ENCODE assay signal across 27 cellular contexts in the genomic region with DNA sequence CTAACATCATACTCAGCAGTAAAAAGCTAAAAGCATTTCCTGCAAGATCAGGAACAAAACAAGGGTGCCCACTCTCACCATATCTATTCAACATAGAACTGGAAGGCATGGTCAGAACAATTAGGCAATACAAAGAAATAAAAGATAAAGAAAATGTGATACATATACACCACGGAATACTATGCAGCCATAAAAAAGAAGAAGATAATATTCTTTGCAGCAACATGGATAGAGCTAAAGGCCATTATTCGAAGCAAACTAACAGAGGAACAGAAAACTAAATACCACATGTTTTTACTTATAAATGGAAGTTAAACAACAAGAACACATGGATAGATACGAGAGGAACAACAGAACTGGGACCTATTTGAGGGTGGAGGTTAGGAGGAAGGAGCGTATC.
"Had no signal": no experiment of that assay in that cellular context is flagged by ENCODE, and none has a peak within 500 bp of the region (broad histone marks: within the 10 kb centered on the region; RNA-seq: fewer than 3 reads in every experiment).

No MANE protein-coding gene starts in this region.

- H3K4me1 ChIP-seq: stomach, suprapubic skin, testis, thyroid gland, tibial artery, tibial nerve, transverse colon, upper lobe of left lung, upper lobe of right lung, uterus, vagina had no signal

- H3K36me3 ChIP-seq: stomach, suprapubic skin, thoracic aorta, thyroid gland, tibial artery, transverse colon, upper lobe of left lung, upper lobe of right lung, uterus, vagina had no signal

- H3K27ac ChIP-seq: stomach, suprapubic skin, testis, thoracic aorta, thyroid gland, tibial artery, tibial nerve, transverse colon, upper lobe of left lung, upper lobe of right lung, uterus, vagina had no signal

- H3K27me3 ChIP-seq: stomach, suprapubic skin, testis, thyroid gland, tibial artery, tibial nerve, transverse colon, upper lobe of left lung, upper lobe of right lung, uterus, vagina had no signal

- H3K9me3 ChIP-seq: suprapubic skin, testis, thoracic aorta, thyroid gland, transverse colon, upper lobe of right lung, uterus, vagina had no signal

- ATAC-seq: stimulated activated effector memory CD8-positive, alpha-beta T cell treated with anti-CD3 and anti-CD28 coated beads, Interleukin-12 subunit alpha, Interleukin-12 subunit beta, amount 100 ng/mL, for 72 hours; stimulated activated memory B cell treated with anti-CD40 and anti-IgM and Interleukin-4, amounts not matched to agents 10 μg/mL and 1 μg/mL and 100 μg/mL, for 72 hours; stimulated activated naive B cell treated with anti-CD40 and anti-IgM and Interleukin-4, amounts not matched to agents 10 μg/mL and 1 μg/mL and 100 μg/mL, for 72 hours; stimulated activated naive CD8-positive, alpha-beta T cell treated with anti-CD3 and anti-CD28 coated beads, Interleukin-15, amount 100 ng/mL, for 72 hours; stimulated activated naive CD8-positive, alpha-beta T cell treated with anti-CD3 and anti-CD28 coated beads, Interleukin-15, Interleukin-2, amounts not matched to agents 100 U/mL and 50 U/mL, for 24 hours; upper lobe of right lung had no signal

- H3K4me3 ChIP-seq: stomach, suprapubic skin, testis, thoracic aorta, thyroid gland, tibial artery, tibial nerve, transverse colon, upper lobe of left lung, upper lobe of right lung, uterus, vagina had no signal

- FAIRE-seq: urothelium cell line had no signal

- DNase-seq: stimulated activated CD4-positive, alpha-beta T cell treated with anti-CD3 and anti-CD28 coated beads, Interleukin-2, amount 100 ng/mL, for 48 hours; stimulated activated CD4-positive, alpha-beta T cell treated with anti-CD3 and anti-CD28 coated beads, Interleukin-4, amount 100 ng/mL, for 1 hour; stimulated activated CD4-positive, alpha-beta T cell treated with anti-CD3 and anti-CD28 coated beads, Interleukin-4, amount 100 ng/mL, for 24 hours; stimulated activated CD4-positive, alpha-beta T cell treated with anti-CD3 and anti-CD28 coated beads, Interleukin-4, amount 100 ng/mL, for 4 hours; stimulated activated CD8-positive, alpha-beta memory T cell treated with anti-CD3 and anti-CD28 coated beads, Interleukin-4, amount 100 ng/mL, for 48 hours; stimulated activated naive B cell treated with anti-CD40 and anti-IgM and Interleukin-4, amounts not matched to agents 10 μg/mL and 1 μg/mL and 100 μg/mL, for 72 hours; stimulated activated naive CD4-positive, alpha-beta T cell; stimulated activated naive CD4-positive, alpha-beta T cell treated with Interleukin-2 at 50 U/mL for 16 hours; stimulated activated naive CD8-positive, alpha-beta T cell treated with anti-CD3 and anti-CD28 coated beads, Interleukin-15, amount 100 ng/mL, for 72 hours; stimulated activated naive CD8-positive, alpha-beta T cell treated with anti-CD3 and anti-CD28 coated beads, Interleukin-15, Interleukin-2, amounts not matched to agents 100 U/mL and 50 U/mL, for 24 hours; stomach; substantia nigra; testis; thyroid gland; tibial artery; transverse colon; trophoblast cell; upper lobe of left lung; upper lobe of right lung; uterus had no signal
